In the genomic region with DNA sequence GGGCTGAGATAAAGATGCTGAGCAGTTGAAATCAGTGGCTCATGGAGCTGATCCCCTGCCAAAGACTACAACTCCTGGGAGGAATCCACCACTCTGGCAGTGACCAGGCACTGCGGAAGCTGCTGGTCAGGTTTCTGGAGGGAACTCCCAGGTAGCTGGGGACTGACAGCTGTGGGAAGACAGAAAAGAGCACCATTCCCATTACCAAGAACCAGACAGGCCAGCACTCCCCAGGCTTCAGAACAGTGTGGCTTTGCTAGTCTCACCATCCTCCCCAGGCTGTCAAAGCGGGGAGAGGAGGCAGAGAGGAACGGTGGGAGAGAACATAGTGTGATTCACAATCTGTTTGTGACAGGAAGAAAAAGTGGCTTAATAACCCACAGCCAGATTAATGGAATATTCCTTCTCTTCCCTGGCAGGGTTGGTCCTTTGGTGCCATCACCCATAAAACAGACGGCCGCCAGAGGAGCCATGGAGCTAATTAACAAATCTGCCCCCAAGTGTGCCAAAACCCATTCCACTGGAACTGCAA, we compare ENCODE assay signal across 20 cellular contexts.
DNase-seq lines count a peak whose midpoint lies in the region; ATAC-seq lines count a peak whose summit lies in the region.
"Had no signal": no experiment of that assay in that cellular context is flagged by ENCODE, and none has a peak within 500 bp of the region (broad histone marks: within the 10 kb centered on the region; RNA-seq: fewer than 3 reads in every experiment).

No MANE protein-coding gene starts in this region.

- H3K9ac ChIP-seq in SK-N-MC (ENCODE audit: insufficient read length), result no peak overlapping the region
- H3K9ac ChIP-seq: KMS-11 had no signal

- intact Hi-C loops in head of caudate nucleus (cut with DNase I), result no loop called here
- intact Hi-C loops in naive thymus-derived CD4-positive, alpha-beta T cell (cut with micrococcal nuclease), result no loop called here

- peaks cover 0 to 6% (median 0%) of the 10 kb centered on the region in 7 donors for H3K4me1 Mint-ChIP-seq in naive thymus-derived CD4-positive, alpha-beta T cell
- H3K4me1 Mint-ChIP-seq: activated CD8-positive, alpha-beta memory T cell treated with anti-CD3 and anti-CD28 coated beads, Interleukin-2, amount 10 ng/mL, durations not matched to agents 7 days and 5 days had no signal

- H3K9me3 ChIP-seq in SK-N-MC (ENCODE audit: low read depth, low read length), result no peaks in the 10 kb centered on the region
- H3K9me3 ChIP-seq in naive thymus-derived CD4-positive, alpha-beta T cell (ENCODE audit: control insufficient read depth in 2 of 3, low read length in 3 of 3), result no peaks in the 10 kb centered on the region
- H3K9me3 ChIP-seq: left lung, vagina had no signal

- peaks cover 0 to 4% (median 0%) of the 10 kb centered on the region in 5 donors for H3K36me3 Mint-ChIP-seq in naive thymus-derived CD4-positive, alpha-beta T cell
- H3K36me3 Mint-ChIP-seq: activated CD8-positive, alpha-beta memory T cell treated with anti-CD3 and anti-CD28 coated beads, Interleukin-2, amount 10 ng/mL, durations not matched to agents 7 days and 5 days had no signal

- no peaks in the 10 kb centered on the region for H3K27me3 ChIP-seq in naive thymus-derived CD4-positive, alpha-beta T cell (ENCODE audit: control insufficient read depth in 2 of 2, insufficient read depth in 2 of 2, low read length in 2 of 2)
- H3K27me3 ChIP-seq: left lung, vagina had no signal

- H3K36me3 ChIP-seq in SK-N-MC (ENCODE audit: insufficient read depth, low read length), result no peaks in the 10 kb centered on the region
- no peaks in the 10 kb centered on the region for H3K36me3 ChIP-seq in naive thymus-derived CD4-positive, alpha-beta T cell (ENCODE audit: control insufficient read depth in 2 of 3, insufficient read depth in 3 of 3, low read length in 3 of 3)
- H3K36me3 ChIP-seq: left lung, vagina had no signal

- H3K27ac ChIP-seq in SK-N-MC, result peak overlapping the region; percentile 76
- no peak overlapping the region for H3K27ac ChIP-seq in naive thymus-derived CD4-positive, alpha-beta T cell (ENCODE audit: low read depth, low read length)
- H3K27ac ChIP-seq: KMS-11, left lung, vagina had no signal

- no peaks in the 10 kb centered on the region for H3K4me1 ChIP-seq in naive thymus-derived CD4-positive, alpha-beta T cell (ENCODE audit: control insufficient read depth in 2 of 2, insufficient read depth in 2 of 2, low read length in 2 of 2)
- H3K4me1 ChIP-seq: left lung, vagina had no signal

- peaks cover 0 to 8% (median 2%) of the 10 kb centered on the region in 11 donors for H3K9me3 Mint-ChIP-seq in naive thymus-derived CD4-positive, alpha-beta T cell
- H3K9me3 Mint-ChIP-seq: stimulated activated naive CD8-positive, alpha-beta T cell treated with anti-CD3 and anti-CD28 coated beads, Interleukin-15, amount 100 ng/mL, for 72 hours had no signal

- CTCF ChIA-PET in naive thymus-derived CD4-positive, alpha-beta T cell (lab: Charles Lee), result no interaction called here

- H3K4me3 Mint-ChIP-seq in naive thymus-derived CD4-positive, alpha-beta T cell, result no peak overlapping the region
- H3K4me3 Mint-ChIP-seq: activated CD8-positive, alpha-beta memory T cell treated with anti-CD3 and anti-CD28 coated beads, Interleukin-2, amount 10 ng/mL, durations not matched to agents 7 days and 5 days; stimulated activated naive CD8-positive, alpha-beta T cell treated with anti-CD3 and anti-CD28 coated beads, Interleukin-15, amount 100 ng/mL, for 72 hours; T-helper 17 cell had no signal

- H3K27ac Mint-ChIP-seq in naive thymus-derived CD4-positive, alpha-beta T cell, result no peak overlapping the region
- H3K27ac Mint-ChIP-seq: activated CD8-positive, alpha-beta memory T cell treated with anti-CD3 and anti-CD28 coated beads, Interleukin-2, amount 10 ng/mL, durations not matched to agents 7 days and 5 days; stimulated activated naive CD8-positive, alpha-beta T cell treated with anti-CD3 and anti-CD28 coated beads, Interleukin-15, amount 100 ng/mL, for 72 hours; T-helper 17 cell had no signal

- peaks cover 0 to 52% (median 11%) of the 10 kb centered on the region in 5 donors for H3K27me3 Mint-ChIP-seq in naive thymus-derived CD4-positive, alpha-beta T cell

- DNase-seq in Ammon's horn (ENCODE audit: low spot score), result peak; percentile 72
- DNase-seq in HT1080 (ENCODE audit: low read depth), result peak; percentile 4
- no peak for DNase-seq in SK-N-MC (ENCODE audit: low read depth, low spot score)
- peak in 34 of 42 donors; percentile 8 to 73 (median 36) for DNase-seq in head of caudate nucleus
- no peak for DNase-seq in inferior parietal cortex (ENCODE audit: extremely low spot score)
- no peak for DNase-seq in DMS153 treated with DMSO at 0.1 percent for 48 hours (lab: John Stamatoyannopoulos, UW; ENCODE audit: unreplicated experiment)
- DNase-seq in pons (ENCODE audit: low spot score), result no peak
- no peak for DNase-seq in naive thymus-derived CD4-positive, alpha-beta T cell
- DNase-seq: activated CD8-positive, alpha-beta memory T cell treated with anti-CD3 and anti-CD28 coated beads, Interleukin-2, amount 10 ng/mL, durations not matched to agents 7 days and 5 days; Calu3; hypothalamus; left lung; NCI-H187 treated with DMSO at 0.1 percent for 48 hours; NCI-H748 treated with DMSO at 0.1 percent for 48 hours; stimulated activated CD4-positive, alpha-beta T cell treated with anti-CD3 and anti-CD28 coated beads, Interleukin-12 subunit alpha, Interleukin-12 subunit beta, amount 100 ng/mL, for 4 hours; stimulated activated naive CD8-positive, alpha-beta T cell treated with anti-CD3 and anti-CD28 coated beads, Interleukin-15, amount 100 ng/mL, for 72 hours; T-helper 17 cell had no signal

- ATAC-seq in naive thymus-derived CD4-positive, alpha-beta T cell, result no peak
- ATAC-seq: activated CD4-positive, CD25-positive, alpha-beta regulatory T cell treated with anti-CD3 and anti-CD28 coated beads, Interleukin-2, amount 50 U/mL, for 24 hours; activated CD8-positive, alpha-beta memory T cell treated with anti-CD3 and anti-CD28 coated beads, Interleukin-2, amount 10 ng/mL, durations not matched to agents 7 days and 5 days; left lung; stimulated activated naive CD8-positive, alpha-beta T cell treated with anti-CD3 and anti-CD28 coated beads, Interleukin-15, amount 100 ng/mL, for 72 hours; T-helper 17 cell had no signal

- H3K4me3 ChIP-seq in SK-N-MC, result no peak overlapping the region
- H3K4me3 ChIP-seq in naive thymus-derived CD4-positive, alpha-beta T cell (ENCODE audit: low read length), result no peak overlapping the region
- H3K4me3 ChIP-seq: left lung, vagina had no signal

- POLR2A ChIA-PET in naive thymus-derived CD4-positive, alpha-beta T cell (lab: Charles Lee), result no interaction called here

Comparison
In these comparisons a context has a peak if more than half of its experiments do, and no peak if none do; other contexts are left out.
1. DNase-seq: peak in Ammon's horn (single experiment), HT1080 (single experiment) and head of caudate nucleus (34 of 42); none in SK-N-MC (single experiment), inferior parietal cortex (single experiment), DMS153 treated with DMSO at 0.1 percent for 48 hours (single experiment), pons (single experiment) and naive thymus-derived CD4-positive, alpha-beta T cell (0 of 9).